ENCODE assay signal across 25 cellular contexts in genomic region chr4:10334506-10335028, GRCh38.
DNase-seq lines count a peak whose midpoint lies in the region; FAIRE-seq and TF ChIP-seq lines count a peak whose summit lies in the region.
"Had no signal": no experiment of that assay in that cellular context is flagged by ENCODE, and none has a peak within 500 bp of the region (broad histone marks: within the 10 kb centered on the region; RNA-seq: fewer than 3 reads in every experiment).

No MANE protein-coding gene starts in this region.

- no peak overlapping the region for H3K4me3 Mint-ChIP-seq in astrocyte (ENCODE audit: unreplicated experiment)
- H3K4me3 Mint-ChIP-seq: CD4-positive, alpha-beta T cell; GM23338 had no signal

- TF ChIP-seq CTCF in mammary epithelial cell (conservative IDR thresholded peaks at IDR 0.05 in 1 of 2, IDR thresholded peaks at IDR 0.05 in 1 of 2; ENCODE audit: extremely low read depth in 1 of 2, insufficient read depth in 1 of 2, low read depth in 1 of 2, low read length in 2 of 2) (no peak), breast epithelium (IDR thresholded peaks at IDR 0.05) (no peak), astrocyte (IDR thresholded peaks at IDR 0.05; ENCODE audit: insufficient read depth, low read depth, low read length) (no peak), keratinocyte (optimal IDR thresholded peaks at IDR 0.05 in 1 of 3, IDR thresholded peaks at IDR 0.05 in 1 of 3, conservative IDR thresholded peaks at IDR 0.05 in 1 of 3; ENCODE audit: extremely low read depth in 1 of 3, insufficient read depth in 2 of 3, low read length in 3 of 3) (no peak)

- DNase-seq in mammary epithelial cell (no peak), breast epithelium (ENCODE audit: low spot score in 2 of 2) (no peak), GM23248 (peak; percentile 17), astrocyte (ENCODE audit: low read depth) (no peak), keratinocyte (ENCODE audit: low read depth, low spot score) (no peak), Ammon's horn (ENCODE audit: low spot score) (no peak), HUDEP-2 (lab: John Stamatoyannopoulos, UW; ENCODE audit: unreplicated experiment in 76 of 76) (no peak), H4 (ENCODE audit: low spot score) (no peak)
- DNase-seq: CD4-positive, alpha-beta T cell; COR-L47; DMS53; HCEC 1CT; Kasumi-1; NCI-H2029 treated with DMSO at 0.1 percent for 48 hours; NCI-H446 treated with DMSO at 0.1 percent for 48 hours; NCI-H526; NCI-H82; NK-92 treated with Interleukin-12 subunit alpha and Interleukin-12 subunit beta, amount 100 ng/mL, for 24 hours; PC-3; SHP77 treated with DMSO at 0.1 percent for 48 hours had no signal

- H3K27me3 ChIP-seq in mammary epithelial cell (ENCODE audit: insufficient read depth, low read length) (no peaks in the 10 kb centered on the region), breast epithelium (no peaks in the 10 kb centered on the region), GM23248 (replicated peaks; ENCODE audit: insufficient read depth) (no peaks in the 10 kb centered on the region), astrocyte (ENCODE audit: insufficient read depth, low read length) (no peaks in the 10 kb centered on the region), keratinocyte (ENCODE audit: control insufficient read depth, extremely low read depth, insufficient read depth, low read length) (no peaks in the 10 kb centered on the region)
- H3K27me3 ChIP-seq: BLaER1 treated with 17β-estradiol and CSF1 and Interleukin-3, amounts not matched to agents 10 nM and 100 nM had no signal

- intact Hi-C loops in mammary epithelial cell (cut with micrococcal nuclease) (loop anchor here (5.0 kb wide), 2 partner anchors 37 to 52 kb away; no protein-coding TSS in a partner anchor), breast epithelium (cut with DNase I; ENCODE audit: low total_unique reads) (no loop called here)

- TF ChIP-seq POLR2A in breast epithelium (IDR thresholded peaks at IDR 0.05): no peak

- peaks cover 3% of the 10 kb centered on the region for H3K36me3 Mint-ChIP-seq in astrocyte (ENCODE audit: low read depth, unreplicated experiment)

- BruUV-seq in mammary epithelial cell (replicated peaks; lab: Mats Ljungman, UMichigan): no TSS peak

- H2AFZ ChIP-seq in mammary epithelial cell (ENCODE audit: low read depth, low read length) (peak overlapping the region; percentile 14), GM23248 (no peak overlapping the region), astrocyte (ENCODE audit: low read depth, low read length) (no peak overlapping the region), keratinocyte (ENCODE audit: control insufficient read depth, low read length) (no peak overlapping the region)
- H2AFZ ChIP-seq: GM23338 had no signal

- no peaks in the 10 kb centered on the region for H3K9me1 ChIP-seq in keratinocyte (ENCODE audit: control insufficient read depth, extremely low read depth, insufficient read depth, low read length)

- H3K4me1 Mint-ChIP-seq in astrocyte (ENCODE audit: low read depth, unreplicated experiment): peaks cover 35% of the 10 kb centered on the region

- CTCF ChIA-PET in mammary epithelial cell (lab: Charles Lee; ENCODE audit: low non-redundant PET): no interaction called here

- no peak for FAIRE-seq in astrocyte (lab: Jason Lieb, UNC)
- FAIRE-seq in keratinocyte (lab: Jason Lieb, UNC): no peak
- FAIRE-seq: G401.6, HepG2 had no signal

- H3K9me3 ChIP-seq in mammary epithelial cell (replicated peaks; ENCODE audit: insufficient read depth, low read length) (peaks cover 8% of the 10 kb centered on the region), breast epithelium (no peaks in the 10 kb centered on the region), GM23248 (ENCODE audit: low read depth) (no peaks in the 10 kb centered on the region), astrocyte (ENCODE audit: insufficient read depth, low read depth, low read length) (peaks cover 2% of the 10 kb centered on the region), keratinocyte (ENCODE audit: control insufficient read depth, low read depth, low read length) (no peaks in the 10 kb centered on the region)

- H3K27ac Mint-ChIP-seq in astrocyte (ENCODE audit: unreplicated experiment): peak overlapping the region; percentile 43
- H3K27ac Mint-ChIP-seq: CD4-positive, alpha-beta T cell; GM23338 had no signal

- H3K9ac ChIP-seq in mammary epithelial cell (ENCODE audit: insufficient read depth, low read length) (no peak overlapping the region), GM23248 (no peak overlapping the region), astrocyte (ENCODE audit: low read length) (no peak overlapping the region), keratinocyte (ENCODE audit: control insufficient read depth, extremely low read depth, insufficient read depth, low read length) (no peak overlapping the region)
- H3K9ac ChIP-seq: BLaER1 treated with 17β-estradiol and CSF1 and Interleukin-3, amounts not matched to agents 10 nM and 100 nM had no signal

- H3K4me1 ChIP-seq in mammary epithelial cell (ENCODE audit: insufficient read depth, low read length) (peaks cover 42% of the 10 kb centered on the region), breast epithelium (no peaks in the 10 kb centered on the region), GM23248 (ENCODE audit: insufficient read depth) (peaks cover 23% of the 10 kb centered on the region), astrocyte (ENCODE audit: insufficient read depth, low read length) (no peaks in the 10 kb centered on the region), keratinocyte (ENCODE audit: control insufficient read depth, extremely low read depth, insufficient read depth, low read length) (peaks cover 45% of the 10 kb centered on the region)

- no peaks in the 10 kb centered on the region for H3K79me2 ChIP-seq in mammary epithelial cell (ENCODE audit: insufficient read depth, low read length)
- H3K79me2 ChIP-seq in GM23248 (ENCODE audit: insufficient read depth): no peaks in the 10 kb centered on the region
- H3K79me2 ChIP-seq in astrocyte (ENCODE audit: insufficient read depth, low read length): no peaks in the 10 kb centered on the region
- no peaks in the 10 kb centered on the region for H3K79me2 ChIP-seq in keratinocyte (ENCODE audit: control insufficient read depth, insufficient read depth, low read length)

- H3K36me3 ChIP-seq in mammary epithelial cell (ENCODE audit: insufficient read depth, low read length) (no peaks in the 10 kb centered on the region), breast epithelium (no peaks in the 10 kb centered on the region), GM23248 (ENCODE audit: low read depth) (no peaks in the 10 kb centered on the region), astrocyte (ENCODE audit: insufficient read depth, low read length) (no peaks in the 10 kb centered on the region), keratinocyte (ENCODE audit: control insufficient read depth in 2 of 2, extremely low read depth in 1 of 2, insufficient read depth in 2 of 2, low read length in 2 of 2) (no peaks in the 10 kb centered on the region)
- H3K36me3 ChIP-seq: BLaER1 treated with 17β-estradiol and CSF1 and Interleukin-3, amounts not matched to agents 10 nM and 100 nM had no signal

- peaks cover 13% of the 10 kb centered on the region for H3F3A ChIP-seq in GM23248 (ENCODE audit: insufficient read depth)

- in situ Hi-C loops in mammary epithelial cell (cut with MboI; ENCODE audit: low sequenced_read_pairs in 2 of 2) (no loop called here), GM23248 (cut with MboI) (no loop called here)

- H3K4me3 ChIP-seq in mammary epithelial cell (replicated peaks in 1 of 3; ENCODE audit: insufficient read depth in 1 of 3, low read depth in 2 of 3, low read length in 3 of 3): no peak overlapping the region
- H3K4me3 ChIP-seq in breast epithelium: no peak overlapping the region
- no peak overlapping the region for H3K4me3 ChIP-seq in GM23248
- H3K4me3 ChIP-seq in astrocyte (ENCODE audit: insufficient read depth, low read depth, low read length): no peak overlapping the region
- H3K4me3 ChIP-seq in keratinocyte (ENCODE audit: control insufficient read depth in 2 of 3, extremely low read depth in 1 of 3, insufficient read depth in 2 of 3, low read depth in 1 of 3, low read length in 3 of 3): no peak overlapping the region
- H3K4me3 ChIP-seq: BLaER1 treated with 17β-estradiol and CSF1 and Interleukin-3, amounts not matched to agents 10 nM and 100 nM; GM23338 had no signal

- no peaks in the 10 kb centered on the region for H4K20me1 ChIP-seq in mammary epithelial cell (ENCODE audit: insufficient read depth, low read length)
- H4K20me1 ChIP-seq in GM23248 (ENCODE audit: insufficient read depth): no peaks in the 10 kb centered on the region
- H4K20me1 ChIP-seq in astrocyte (ENCODE audit: insufficient read depth, low read length): no peaks in the 10 kb centered on the region
- no peaks in the 10 kb centered on the region for H4K20me1 ChIP-seq in keratinocyte (ENCODE audit: control insufficient read depth, extremely low read depth, insufficient read depth, low read length)
- H4K20me1 ChIP-seq: BLaER1 treated with 17β-estradiol and CSF1 and Interleukin-3, amounts not matched to agents 10 nM and 100 nM had no signal

- H3K27ac ChIP-seq in mammary epithelial cell (ENCODE audit: insufficient read depth, low read depth, low read length) (peak overlapping the region; percentile 18), breast epithelium (no peak overlapping the region), GM23248 (no peak overlapping the region), astrocyte (ENCODE audit: low read depth, low read length) (no peak overlapping the region), keratinocyte (ENCODE audit: control insufficient read depth, insufficient read depth, low read length) (peak overlapping the region; percentile 32)
- H3K27ac ChIP-seq: 22Rv1; BLaER1 treated with 17β-estradiol and CSF1 and Interleukin-3, amounts not matched to agents 10 nM and 100 nM had no signal

- H3K4me2 ChIP-seq in mammary epithelial cell (ENCODE audit: insufficient read depth, low read depth, low read length) (peak overlapping the region; percentile 23), GM23248 (ENCODE audit: unreplicated experiment) (no peak overlapping the region), astrocyte (ENCODE audit: low read length) (no peak overlapping the region), keratinocyte (ENCODE audit: control insufficient read depth, extremely low read depth, insufficient read depth, low read depth, low read length) (no peak overlapping the region)
- H3K4me2 ChIP-seq: GM23338 had no signal

- dilution Hi-C loops in mammary epithelial cell (cut with HindIII; ENCODE audit: low sequenced_read_pairs) (no loop called here), keratinocyte (cut with MboI; ENCODE audit: extremely low pct_ligation_motif_present, low sequenced_read_pairs) (no loop called here)

- H3K9me2 ChIP-seq in GM23248 (ENCODE audit: insufficient read depth): no peaks in the 10 kb centered on the region

- no peaks in the 10 kb centered on the region for H3K27me3 Mint-ChIP-seq in astrocyte (ENCODE audit: low read depth, unreplicated experiment)

- WGBS in mammary epithelial cell (ENCODE audit: low coverage, missing lambda C conversion rate): 93% methylated on average over 3 of the region's 3 CpGs
- WGBS in GM23248 (ENCODE audit: low coverage in 1 of 2, low lambda C conversion rate in 2 of 2, missing lambda C conversion rate in 2 of 2), 2 experiments: 36 to 39% methylated on average over 3 of the region's 3 CpGs

- H3K9me3 Mint-ChIP-seq in astrocyte (ENCODE audit: unreplicated experiment): peaks cover 8% of the 10 kb centered on the region
- H3K9me3 Mint-ChIP-seq: CD4-positive, alpha-beta T cell had no signal

Comparison
In these comparisons a context has a peak if more than half of its experiments do, and no peak if none do; other contexts are left out.
1. H3K27ac ChIP-seq: peak in mammary epithelial cell (single experiment) and keratinocyte (single experiment); none in breast epithelium (0 of 2), GM23248 (single experiment) and astrocyte (single experiment).